Comparison of ENCODE assay signal across 30 cellular contexts in the genomic region with DNA sequence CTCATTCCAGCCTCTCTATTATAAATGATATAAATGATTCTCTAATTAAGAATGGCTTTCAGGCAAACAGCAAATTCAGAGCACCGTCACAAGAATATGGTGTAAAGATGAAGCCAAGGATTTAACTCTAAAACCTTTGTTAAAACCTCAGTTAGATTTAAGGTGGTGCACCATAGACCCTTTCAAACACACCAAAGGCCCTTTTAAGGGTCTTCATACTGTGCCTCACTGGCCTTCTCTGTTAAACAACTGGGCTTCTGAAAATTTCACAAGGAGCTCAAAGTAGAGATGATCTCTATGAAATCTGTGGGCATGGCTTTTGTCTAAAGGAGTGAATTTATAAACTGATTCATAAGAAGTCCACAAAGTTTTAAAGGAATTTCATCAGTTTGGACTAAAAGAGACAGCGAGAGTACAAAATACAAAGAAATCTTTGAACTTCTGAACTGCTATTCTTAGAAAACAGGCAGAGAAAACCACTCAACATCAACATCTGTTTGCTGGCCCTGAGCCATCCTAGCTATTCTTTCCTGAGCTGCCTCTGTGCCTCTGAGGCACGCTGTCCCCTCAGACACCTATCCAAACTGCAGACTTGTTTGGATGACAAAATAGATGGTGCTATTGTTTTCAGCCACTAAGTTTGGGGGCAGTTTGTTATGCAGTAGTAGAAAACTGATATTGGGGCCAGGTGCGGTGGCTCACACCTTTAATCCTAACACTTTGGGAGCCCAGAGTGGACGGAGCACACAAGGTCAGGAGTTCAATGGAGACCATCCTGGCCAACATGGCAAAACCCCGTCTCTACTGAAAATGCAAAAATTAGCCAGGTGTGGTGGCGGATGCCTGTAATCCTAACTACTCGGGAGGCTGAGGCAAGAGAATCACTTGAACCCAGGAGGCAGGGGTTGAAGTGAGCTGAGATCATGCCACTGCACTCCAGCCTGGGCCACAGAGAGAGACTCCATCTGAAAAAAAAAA.
"Had no signal": no experiment of that assay in that cellular context is flagged by ENCODE, and none has a peak within 500 bp of the region (broad histone marks: within the 10 kb centered on the region; RNA-seq: fewer than 3 reads in every experiment).

No MANE protein-coding gene starts in this region.

- H3K4me1 Mint-ChIP-seq: naive thymus-derived CD8-positive, alpha-beta T cell; stimulated activated effector memory CD8-positive, alpha-beta T cell treated with anti-CD3 and anti-CD28 coated beads, Interleukin-12 subunit alpha, Interleukin-12 subunit beta, amount 100 ng/mL, for 72 hours; stimulated activated naive B cell treated with anti-CD40 and anti-IgM and Interleukin-4, amounts not matched to agents 10 μg/mL and 1 μg/mL and 100 μg/mL, for 72 hours had no signal

- H3K27ac Mint-ChIP-seq: naive thymus-derived CD8-positive, alpha-beta T cell; natural killer cell treated with Interleukin-12 subunit alpha and Interleukin-12 subunit beta and Interleukin-15 and Interleukin-18, amount 100 ng/mL, for 72 hours; nephron progenitor cell; progenitor cell of endocrine pancreas; stimulated activated effector memory CD8-positive, alpha-beta T cell treated with anti-CD3 and anti-CD28 coated beads, Interleukin-12 subunit alpha, Interleukin-12 subunit beta, amount 100 ng/mL, for 72 hours; stimulated activated naive B cell treated with anti-CD40 and anti-IgM and Interleukin-4, amounts not matched to agents 10 μg/mL and 1 μg/mL and 100 μg/mL, for 72 hours; stimulated activated naive CD8-positive, alpha-beta T cell treated with anti-CD3 and anti-CD28 coated beads, Interleukin-15, Interleukin-2, amounts not matched to agents 100 ng/mL and 50 ng/mL, for 24 hours; type B pancreatic cell had no signal

- H3K36me3 Mint-ChIP-seq: naive thymus-derived CD8-positive, alpha-beta T cell; natural killer cell treated with Interleukin-12 subunit alpha and Interleukin-12 subunit beta and Interleukin-15 and Interleukin-18, amount 100 ng/mL, for 72 hours; stimulated activated effector memory CD8-positive, alpha-beta T cell treated with anti-CD3 and anti-CD28 coated beads, Interleukin-12 subunit alpha, Interleukin-12 subunit beta, amount 100 ng/mL, for 72 hours; stimulated activated naive B cell treated with anti-CD40 and anti-IgM and Interleukin-4, amounts not matched to agents 10 μg/mL and 1 μg/mL and 100 μg/mL, for 72 hours; type B pancreatic cell had no signal

- H3K27ac ChIP-seq: neutrophil, ovary, parathyroid adenoma, psoas muscle, right lobe of liver, sigmoid colon, stomach, thoracic aorta, thyroid gland, transverse colon, upper lobe of right lung, uterus had no signal

- H3K4me3 ChIP-seq: ovary, psoas muscle, right lobe of liver, sigmoid colon, stomach, thoracic aorta, thyroid gland, transverse colon, upper lobe of right lung, uterus had no signal

- H3K9me3 Mint-ChIP-seq: natural killer cell treated with Interleukin-12 subunit alpha and Interleukin-12 subunit beta and Interleukin-15 and Interleukin-18, amount 100 ng/mL, for 72 hours; type B pancreatic cell had no signal

- H3K36me3 ChIP-seq: neutrophil, ovary, right lobe of liver, sigmoid colon, stomach, thoracic aorta, thyroid gland, transverse colon, upper lobe of right lung, uterus had no signal

- H3K27me3 ChIP-seq: neutrophil, ovary, right lobe of liver, sigmoid colon, stomach, thyroid gland, transverse colon, upper lobe of right lung, uterus had no signal

- H3K4me1 ChIP-seq: parathyroid adenoma, psoas muscle, sigmoid colon, stomach, thyroid gland, transverse colon, upper lobe of right lung, uterus had no signal

- H3K27me3 Mint-ChIP-seq: progenitor cell of endocrine pancreas, type B pancreatic cell had no signal

- DNase-seq: naive thymus-derived CD8-positive, alpha-beta T cell; nephron progenitor cell; nucleus accumbens; ovary; posterior cingulate gyrus; psoas muscle; right cardiac atrium; right lobe of liver; sigmoid colon; small intestine; stimulated activated CD4-positive, alpha-beta T cell treated with anti-CD3 and anti-CD28 coated beads, Interleukin-15, amount 100 ng/mL, for 24 hours; stimulated activated CD4-positive, alpha-beta T cell treated with anti-CD3 and anti-CD28 coated beads, Interleukin-2, amount 100 ng/mL, for 24 hours; stimulated activated CD4-positive, alpha-beta T cell treated with anti-CD3 and anti-CD28 coated beads, Interleukin-2, amount 100 ng/mL, for 48 hours; stimulated activated CD4-positive, alpha-beta T cell treated with anti-CD3 and anti-CD28 coated beads, Interleukin-4, amount 100 ng/mL, for 24 hours; stimulated activated naive B cell treated with anti-CD40 and anti-IgM and Interleukin-4, amounts not matched to agents 10 μg/mL and 1 μg/mL and 100 μg/mL, for 72 hours; stimulated activated naive CD4-positive, alpha-beta T cell treated with Interleukin-2 at 50 U/mL for 16 hours; stomach; thyroid gland; transverse colon; upper lobe of right lung; uterus had no signal

- H3K9me3 ChIP-seq: neutrophil, psoas muscle, right lobe of liver, sigmoid colon, thoracic aorta, thyroid gland, transverse colon, upper lobe of right lung, uterus had no signal

- H3K4me3 Mint-ChIP-seq: naive thymus-derived CD8-positive, alpha-beta T cell; natural killer cell treated with Interleukin-12 subunit alpha and Interleukin-12 subunit beta and Interleukin-15 and Interleukin-18, amount 100 ng/mL, for 72 hours; nephron progenitor cell; neural crest cell; stimulated activated effector memory CD8-positive, alpha-beta T cell treated with anti-CD3 and anti-CD28 coated beads, Interleukin-12 subunit alpha, Interleukin-12 subunit beta, amount 100 ng/mL, for 72 hours; stimulated activated naive B cell treated with anti-CD40 and anti-IgM and Interleukin-4, amounts not matched to agents 10 μg/mL and 1 μg/mL and 100 μg/mL, for 72 hours; stimulated activated naive CD8-positive, alpha-beta T cell treated with anti-CD3 and anti-CD28 coated beads, Interleukin-15, Interleukin-2, amounts not matched to agents 100 ng/mL and 50 ng/mL, for 24 hours; type B pancreatic cell had no signal
